Comparison of ENCODE assay signal across 17 cellular contexts in genomic region chr17:17121162-17121561, GRCh38.
DNase-seq lines count a peak whose midpoint lies in the region; ATAC-seq, FAIRE-seq and TF ChIP-seq lines count a peak whose summit lies in the region.
"Had no signal": no experiment of that assay in that cellular context is flagged by ENCODE, and none has a peak within 500 bp of the region (broad histone marks: within the 10 kb centered on the region; RNA-seq: fewer than 3 reads in every experiment).

No MANE protein-coding gene starts in this region.

- no peaks in the 10 kb centered on the region for H3K9me3 ChIP-seq in effector memory CD4-positive, alpha-beta T cell (ENCODE audit: control insufficient read depth, low read length)
- H3K9me3 ChIP-seq: BLaER1 treated with 17β-estradiol and CSF1 and Interleukin-3, amounts not matched to agents 10 nM and 100 nM; Peyer's patch had no signal

- TF ChIP-seq CTCF in mesothelial cell of epicardium (IDR thresholded peaks at IDR 0.05; ENCODE audit: unreplicated experiment) (no peak), brain microvascular endothelial cell (IDR thresholded peaks at IDR 0.05; ENCODE audit: low read depth, low read length, missing control alignments) (no peak)

- peak; percentile 87 for FAIRE-seq in HTR-8/SVneo (lab: Jason Lieb, UNC)
- FAIRE-seq: astrocyte, keratinocyte had no signal

- peak overlapping the region; percentile 80 to 91 for H3K27ac Mint-ChIP-seq in natural killer cell treated with Interleukin-12 subunit alpha and Interleukin-12 subunit beta and Interleukin-15 and Interleukin-18, amount 100 ng/mL, for 72 hours
- H3K27ac Mint-ChIP-seq in mesothelial cell of epicardium, result no peak overlapping the region

- H3K4me3 Mint-ChIP-seq in natural killer cell treated with Interleukin-12 subunit alpha and Interleukin-12 subunit beta and Interleukin-15 and Interleukin-18, amount 100 ng/mL, for 72 hours, result no peak overlapping the region
- no peak overlapping the region for H3K4me3 Mint-ChIP-seq in mesothelial cell of epicardium

- H3K27me3 ChIP-seq in effector memory CD4-positive, alpha-beta T cell (replicated peaks; ENCODE audit: control insufficient read depth, insufficient read depth, low read length, poor library complexity, severe bottlenecking), result no peaks in the 10 kb centered on the region
- no peaks in the 10 kb centered on the region for H3K27me3 ChIP-seq in brain microvascular endothelial cell (replicated peaks)
- H3K27me3 ChIP-seq: BLaER1 treated with 17β-estradiol and CSF1 and Interleukin-3, amounts not matched to agents 10 nM and 100 nM; Peyer's patch had no signal

- DNase-seq in Ammon's horn (ENCODE audit: low spot score), result peak; percentile 36
- no peak for DNase-seq in HTR-8/SVneo (ENCODE audit: insufficient read length, low spot score)
- DNase-seq in effector memory CD4-positive, alpha-beta T cell, result no peak
- DNase-seq in natural killer cell treated with Interleukin-12 subunit alpha and Interleukin-12 subunit beta and Interleukin-15 and Interleukin-18, amount 100 ng/mL, for 72 hours (ENCODE audit: low spot score), result no peak
- DNase-seq in NK-92 (lab: John Stamatoyannopoulos, UW; ENCODE audit: unreplicated experiment), result no peak
- DNase-seq in mesothelial cell of epicardium (ENCODE audit: low spot score in 2 of 2, unreplicated experiment in 2 of 2), result no peak
- no peak for DNase-seq in brain microvascular endothelial cell
- no peak for DNase-seq in NCI-H82 treated with DMSO at 0.1 percent for 48 hours (lab: John Stamatoyannopoulos, UW; ENCODE audit: unreplicated experiment)
- DNase-seq: activated CD8-positive, alpha-beta memory T cell treated with anti-CD3 and anti-CD28 coated beads, Interleukin-2, amount 50 U/mL, for 4 hours; NCI-H2107; Peyer's patch; stimulated activated CD4-positive, alpha-beta T cell treated with anti-CD3 and anti-CD28 coated beads, Interleukin-4, amount 100 ng/mL, for 4 hours; substantia nigra had no signal

- H3K4me1 ChIP-seq in effector memory CD4-positive, alpha-beta T cell (ENCODE audit: control insufficient read depth, insufficient read depth, low read length, poor library complexity, severe bottlenecking), result peaks cover 70% of the 10 kb centered on the region

- peak overlapping the region; percentile 75 for H3K27ac ChIP-seq in effector memory CD4-positive, alpha-beta T cell (ENCODE audit: insufficient read depth, low read length, poor library complexity, severe bottlenecking)
- H3K27ac ChIP-seq in brain microvascular endothelial cell, result no peak overlapping the region
- H3K27ac ChIP-seq: parathyroid adenoma had no signal

- H3K4me1 Mint-ChIP-seq in natural killer cell treated with Interleukin-12 subunit alpha and Interleukin-12 subunit beta and Interleukin-15 and Interleukin-18, amount 100 ng/mL, for 72 hours (ENCODE audit: low read depth in 2 of 2), result peaks cover 66% of the 10 kb centered on the region in 2 donors
- peaks cover 8% of the 10 kb centered on the region for H3K4me1 Mint-ChIP-seq in mesothelial cell of epicardium

- H3K36me3 ChIP-seq in effector memory CD4-positive, alpha-beta T cell (ENCODE audit: control insufficient read depth, insufficient read depth, low read length), result no peaks in the 10 kb centered on the region
- no peaks in the 10 kb centered on the region for H3K36me3 ChIP-seq in brain microvascular endothelial cell (replicated peaks)
- H3K36me3 ChIP-seq: Peyer's patch had no signal

- no peak for ATAC-seq in natural killer cell treated with Interleukin-12 subunit alpha and Interleukin-12 subunit beta and Interleukin-15 and Interleukin-18, amount 100 ng/mL, for 72 hours

- H3K27me3 Mint-ChIP-seq in natural killer cell treated with Interleukin-12 subunit alpha and Interleukin-12 subunit beta and Interleukin-15 and Interleukin-18, amount 100 ng/mL, for 72 hours, result no peaks in the 10 kb centered on the region
- no peaks in the 10 kb centered on the region for H3K27me3 Mint-ChIP-seq in mesothelial cell of epicardium (ENCODE audit: low read depth)

- no peak overlapping the region for H3K4me3 ChIP-seq in effector memory CD4-positive, alpha-beta T cell (ENCODE audit: insufficient read depth, low read depth, low read length, poor library complexity, severe bottlenecking)
- H3K4me3 ChIP-seq in brain microvascular endothelial cell (ENCODE audit: low read depth, low read length), result no peak overlapping the region
- H3K4me3 ChIP-seq: BLaER1 treated with 17β-estradiol and CSF1 and Interleukin-3, amounts not matched to agents 10 nM and 100 nM; Peyer's patch had no signal

- no peaks in the 10 kb centered on the region for H3K36me3 Mint-ChIP-seq in natural killer cell treated with Interleukin-12 subunit alpha and Interleukin-12 subunit beta and Interleukin-15 and Interleukin-18, amount 100 ng/mL, for 72 hours
- no peaks in the 10 kb centered on the region for H3K36me3 Mint-ChIP-seq in mesothelial cell of epicardium

- in situ Hi-C loops in brain microvascular endothelial cell (cut with HindIII; ENCODE audit: low pct_ligation_motif_present, low sequenced_read_pairs), result no loop called here

- H3K9me3 Mint-ChIP-seq in natural killer cell treated with Interleukin-12 subunit alpha and Interleukin-12 subunit beta and Interleukin-15 and Interleukin-18, amount 100 ng/mL, for 72 hours, result no peaks in the 10 kb centered on the region
- no peaks in the 10 kb centered on the region for H3K9me3 Mint-ChIP-seq in mesothelial cell of epicardium
